ENCODE assay signal across 16 cellular contexts in genomic region chr16:582614-583331, GRCh38. TPM values are rescaled to one million over a fixed set of nuclear protein-coding genes. Genes with fewer than 3 reads are reported as not detected.
A peak's percentile ranks its signal among the peaks of the same experiment; 100 is the strongest.
DNase-seq lines count a peak whose midpoint lies in the region; ATAC-seq, FAIRE-seq and TF ChIP-seq lines count a peak whose summit lies in the region.
"Had no signal": no experiment of that assay in that cellular context is flagged by ENCODE, and none has a peak within 500 bp of the region (broad histone marks: within the 10 kb centered on the region; RNA-seq: fewer than 3 reads in every experiment).

No MANE protein-coding gene starts in this region.

- 84% methylated on average over 20 of the region's 21 CpGs for WGBS in GM12878 (ENCODE audit: insufficient coverage, insufficient replicate concordance, low lambda C conversion rate, missing lambda C conversion rate)

- intact Hi-C loops in GM12878 (cut with micrococcal nuclease; ENCODE audit: unreplicated experiment), result no loop called here

- no peaks in the 10 kb centered on the region for H3K36me3 ChIP-seq in KMS-11 (ENCODE audit: insufficient read depth)
- no peaks in the 10 kb centered on the region for H3K36me3 ChIP-seq in GM12878 (ENCODE audit: control insufficient read depth in 2 of 2, insufficient read depth in 2 of 2, low read length in 1 of 2)

- peak overlapping the region; percentile 8; the same call in 1 of the 2 replicates for H3K27ac ChIP-seq in C4-2B
- H3K27ac ChIP-seq in KMS-11, result no peak overlapping the region
- no peak overlapping the region for H3K27ac ChIP-seq in GM12878 (ENCODE audit: control insufficient read depth, insufficient read depth)
- H3K27ac ChIP-seq: esophagus muscularis mucosa had no signal

- H4K20me1 ChIP-seq in KMS-11 (ENCODE audit: insufficient read depth) (no peaks in the 10 kb centered on the region), GM12878 (ENCODE audit: control insufficient read depth, insufficient read depth) (no peaks in the 10 kb centered on the region)

- H3K9me3 ChIP-seq in GM12878 (replicated peaks; ENCODE audit: control insufficient read depth, insufficient read depth, low read length), result no peaks in the 10 kb centered on the region
- H3K9me3 ChIP-seq: esophagus muscularis mucosa, MG63 had no signal

- H3K9me3 Mint-ChIP-seq in neural crest cell, result no peaks in the 10 kb centered on the region

- no peak overlapping the region for H2AFZ ChIP-seq in KMS-11 (ENCODE audit: low read depth)
- no peak overlapping the region for H2AFZ ChIP-seq in GM12878 (ENCODE audit: control insufficient read depth, low read depth, low read length)

- H3K4me2 ChIP-seq in KMS-11 (no peak overlapping the region), GM12878 (ENCODE audit: control insufficient read depth, insufficient read depth) (no peak overlapping the region)

- DNase-seq in GM12878 (ENCODE audit: low read depth, low spot score) (no peak), neural crest cell (ENCODE audit: low read depth, low spot score) (no peak), HEK293T (ENCODE audit: extremely low spot score) (no peak), AG20443 (ENCODE audit: low spot score) (no peak)
- DNase-seq in activated CD4-positive, alpha-beta T cell treated with anti-CD3 and anti-CD28 coated beads for 48 hours, result no peak
- DNase-seq: MG63; NCI-H524; stimulated activated CD4-positive, alpha-beta T cell treated with anti-CD3 and anti-CD28 coated beads, Interleukin-2, amount 100 ng/mL, for 24 hours had no signal

- H3K4me3 ChIP-seq in KMS-11 (IDR thresholded peaks at IDR 0.05; ENCODE audit: insufficient read depth, low read depth, low read length) (no peak overlapping the region), GM12878 (no peak overlapping the region)
- H3K4me3 ChIP-seq: esophagus muscularis mucosa, MG63 had no signal

- H3K4me1 ChIP-seq in KMS-11 (ENCODE audit: low read depth, poor library complexity, severe bottlenecking), result peaks cover 13% of the 10 kb centered on the region
- peaks cover 3% of the 10 kb centered on the region for H3K4me1 ChIP-seq in GM12878 (ENCODE audit: control insufficient read depth, insufficient read depth, low read length)

- H3K79me2 ChIP-seq in KMS-11 (ENCODE audit: insufficient read depth, low read depth) (peaks cover 14% of the 10 kb centered on the region; the same call in 1 of the 2 replicates), GM12878 (ENCODE audit: control insufficient read depth, insufficient read depth, low read length) (peaks cover 6% of the 10 kb centered on the region)

- in situ Hi-C loops in GM12878 (cut with MboI), result no loop called here

- RAD21 ChIA-PET in GM12878 (lab: Charles Lee; ENCODE audit: unreplicated experiment), result no interaction called here

- TF ChIP-seq POLR2A in GM12878 (IDR thresholded peaks at IDR 0.05; ENCODE audit: low read depth, low read length), result peak; percentile 31; the same call in 1 of the 2 replicates

- ATAC-seq in GM12878, result no peak

- no peak for TF ChIP-seq EP300 in GM12878 (IDR thresholded peaks at IDR 0.05; ENCODE audit: borderline replicate concordance in 1 of 2, control insufficient read depth in 1 of 2, low read depth in 2 of 2, low read length in 2 of 2)

- H3K27ac Mint-ChIP-seq in neural crest cell (ENCODE audit: unreplicated experiment), result no peak overlapping the region

- H3K27me3 ChIP-seq in KMS-11 (ENCODE audit: insufficient read depth, low read depth), result no peaks in the 10 kb centered on the region; the same call in 1 of the 2 replicates
- H3K27me3 ChIP-seq in GM12878 (replicated peaks in 1 of 2; ENCODE audit: control insufficient read depth in 2 of 2, insufficient read depth in 2 of 2, low read length in 1 of 2), result no peaks in the 10 kb centered on the region
- H3K27me3 ChIP-seq: MG63 had no signal

- peak overlapping the region; percentile 51 for H3K4me3 Mint-ChIP-seq in neural crest cell

- no peak overlapping the region for H3K9ac ChIP-seq in KMS-11
- no peak overlapping the region for H3K9ac ChIP-seq in GM12878 (ENCODE audit: control insufficient read depth, insufficient read depth, low read length)

- POLR2A ChIA-PET in GM12878 (lab: Charles Lee) (no interaction called here), HEK293T (lab: Yijun Ruan, JAX) (interaction anchor here (0.6 to 1.0 kb wide), 2 partner anchors 11 to 12 kb away, joined by 3 read pairs; no protein-coding TSS in a partner anchor)

- no peaks in the 10 kb centered on the region for H3K36me3 Mint-ChIP-seq in neural crest cell (ENCODE audit: low read depth)

- H3K27me3 Mint-ChIP-seq in neural crest cell (ENCODE audit: low read depth), result peaks cover 16% of the 10 kb centered on the region

- no TSS peak for BruUV-seq in GM12878 (replicated peaks; lab: Mats Ljungman, UMichigan)

- CTCF ChIA-PET in GM12878 (lab: Yijun Ruan, JAX), result no interaction called here
- CTCF ChIA-PET in HEK293T (lab: Yijun Ruan, JAX), result interaction anchor here (0.6 kb wide), 1 partner anchor 81 kb away, joined by 4 read pairs; no protein-coding TSS in a partner anchor

- TF ChIP-seq CTCF in C4-2B (conservative IDR thresholded peaks at IDR 0.05) (no peak), KMS-11 (conservative IDR thresholded peaks at IDR 0.05; ENCODE audit: low read depth, low read length) (0 out of 2 replicates have a peak, but pooled peaks have one; percentile 11), GM12878 (IDR thresholded peaks at IDR 0.05 in 2 of 3, conservative IDR thresholded peaks at IDR 0.05 in 1 of 3; ENCODE audit: control insufficient read depth in 2 of 3, extremely low read depth in 1 of 3, insufficient read depth in 1 of 3, low read depth in 3 of 3, low read length in 3 of 3) (no peak), neural crest cell (conservative IDR thresholded peaks at IDR 0.05) (no peak)

- peaks cover 4% of the 10 kb centered on the region for H3K4me1 Mint-ChIP-seq in neural crest cell

- SMC1A ChIA-PET in GM12878 (lab: Charles Lee; ENCODE audit: uncharacterized antibody, unreplicated experiment), result no interaction called here

- TF ChIP-seq RAD21 in GM12878 (IDR thresholded peaks at IDR 0.05; ENCODE audit: insufficient read depth, low read depth, low read length), result no peak

- no peak for FAIRE-seq in GM12878 (lab: Jason Lieb, UNC)
- FAIRE-seq: bronchial epithelial cell, G401.6 had no signal

RNA-seq across cellular contexts. Expression of gene RAB40C, which starts 7.1 kb away (rescaled TPM):
- 9.6 and 12.5 TPM in 2 replicates for total RNA-seq in GM12878 (2013; cell fraction: nucleolus; rRNA removed)
- total RNA-seq in GM12878 (2014; rRNA removed) (10.2 and 10.6 TPM in 2 replicates), GM12878 (2014; rRNA removed; fragmentation: Illumina TruSeq; extraction: Trizol) (1.8 and 3.3 TPM in 2 replicates), GM12878 (2021) (10.0 and 11.8 TPM in 2 replicates), neural crest cell (30.9 and 31.6 TPM in 2 replicates)
- 2.0 TPM for polyA plus RNA-seq in GM12878 (2011; ENCODE audit: low read depth)
- polyA plus RNA-seq in GM12878 (2011; rRNA removed) (2.1 and 3.9 TPM in 2 replicates), GM12878 (2014; fragmentation: Illumina TruSeq; extraction: Trizol) (2.0 TPM in 1 of 2 replicates, not detected in the other), GM12878 (2014; fragmentation: Nextera tagmentation; extraction: Ambion mirVana) (under 1 TPM; 0.06 to 0.35 TPM), GM12878 (2014; rRNA removed) (12.8 and 14.3 TPM in 2 replicates), GM12878 (2016; fragmentation: Nextera tagmentation; extraction: Ambion mirVana) (1 to 10 TPM; 5.2 to 6.9 TPM)
- polyA plus RNA-seq in GM12878 (2011; cell fraction: cytosol; rRNA removed), result 7.3 and 10.2 TPM in 2 replicates
- polyA plus RNA-seq in GM12878 (2011; cell fraction: nucleus; rRNA removed), result 12.8 and 17.3 TPM in 2 replicates
- polyA plus RNA-seq in GM12878 (2012), result 6.6 and 7.5 TPM in 2 replicates
- 2.6 and 6.1 TPM in 2 replicates for polyA minus RNA-seq in GM12878 (2011; rRNA and poly(A)+ RNA removed)
- 5.7 and 7.1 TPM in 2 replicates for polyA minus RNA-seq in GM12878 (2011; cell fraction: cytosol; rRNA and poly(A)+ RNA removed)
- polyA minus RNA-seq in GM12878 (2011; cell fraction: nucleus; rRNA and poly(A)+ RNA removed), result 2.7 TPM in 2 replicates

RNA-seq across cellular contexts. Expression of gene PIGQ, which starts 13.0 kb away (rescaled TPM):
- 39.2 and 47.0 TPM in 2 replicates for total RNA-seq in GM12878 (2013; cell fraction: nucleolus; rRNA removed)
- total RNA-seq in GM12878 (2014; rRNA removed) (15.5 and 17.5 TPM in 2 replicates), GM12878 (2014; rRNA removed; fragmentation: Illumina TruSeq; extraction: Trizol) (4.5 and 5.5 TPM in 2 replicates), GM12878 (2021) (24.0 and 31.3 TPM in 2 replicates), neural crest cell (84.9 and 91.7 TPM in 2 replicates)
- 3.2 TPM for polyA plus RNA-seq in GM12878 (2011; ENCODE audit: low read depth)
- polyA plus RNA-seq in GM12878 (2011; rRNA removed) (2.0 and 5.7 TPM in 2 replicates), GM12878 (2014; fragmentation: Illumina TruSeq; extraction: Trizol) (1.9 and 4.4 TPM in 2 replicates), GM12878 (2014; fragmentation: Nextera tagmentation; extraction: Ambion mirVana) (1 to 10 TPM in 1 of 2 experiments, not detected in 1; 1.8 TPM), GM12878 (2014; rRNA removed) (26.6 and 28.5 TPM in 2 replicates), GM12878 (2016; fragmentation: Nextera tagmentation; extraction: Ambion mirVana) (10 to 100 TPM; 25.6 to 30.7 TPM)
- polyA plus RNA-seq in GM12878 (2011; cell fraction: cytosol; rRNA removed), result 7.9 and 14.6 TPM in 2 replicates
- 62.1 and 85.8 TPM in 2 replicates for polyA plus RNA-seq in GM12878 (2011; cell fraction: nucleus; rRNA removed)
- polyA plus RNA-seq in GM12878 (2012), result 12.2 and 13.2 TPM in 2 replicates
- 7.8 and 15.8 TPM in 2 replicates for polyA minus RNA-seq in GM12878 (2011; rRNA and poly(A)+ RNA removed)
- polyA minus RNA-seq in GM12878 (2011; cell fraction: cytosol; rRNA and poly(A)+ RNA removed), result 6.1 and 7.1 TPM in 2 replicates
- 16.1 and 27.3 TPM in 2 replicates for polyA minus RNA-seq in GM12878 (2011; cell fraction: nucleus; rRNA and poly(A)+ RNA removed)

RNA-seq across cellular contexts. Expression of gene NHLRC4, which starts 16.0 kb away (rescaled TPM):
- total RNA-seq in GM12878 (2013; cell fraction: nucleolus; rRNA removed), result 8.6 and 10.5 TPM in 2 replicates
- 1.1 and 1.5 TPM in 2 replicates for total RNA-seq in GM12878 (2014; rRNA removed)
- 0.13 and 0.18 TPM in 2 replicates for total RNA-seq in GM12878 (2014; rRNA removed; fragmentation: Illumina TruSeq; extraction: Trizol)
- 0.67 and 0.72 TPM in 2 replicates for total RNA-seq in GM12878 (2021)
- polyA plus RNA-seq in GM12878 (2011; ENCODE audit: low read depth), result 0.54 TPM
- 0.35 and 0.57 TPM in 2 replicates for polyA plus RNA-seq in GM12878 (2011; rRNA removed)
- polyA plus RNA-seq in GM12878 (2011; cell fraction: cytosol; rRNA removed), result 0.79 and 0.85 TPM in 2 replicates
- polyA plus RNA-seq in GM12878 (2011; cell fraction: nucleus; rRNA removed), result 4.8 and 5.7 TPM in 2 replicates
- 1.6 TPM in 2 replicates for polyA plus RNA-seq in GM12878 (2012)
- 0.07 TPM in 1 of 2 replicates, not detected in the other for polyA plus RNA-seq in GM12878 (2014; fragmentation: Illumina TruSeq; extraction: Trizol)
- not detected for polyA plus RNA-seq in GM12878 (2014; fragmentation: Nextera tagmentation; extraction: Ambion mirVana)
- polyA plus RNA-seq in GM12878 (2014; rRNA removed), result 0.97 and 1.1 TPM in 2 replicates
- polyA plus RNA-seq in GM12878 (2016; fragmentation: Nextera tagmentation; extraction: Ambion mirVana), result under 1 TPM in 1 of 2 experiments, not detected in 1; 0.52 TPM
- polyA minus RNA-seq in GM12878 (2011; rRNA and poly(A)+ RNA removed), result 0.29 and 0.52 TPM in 2 replicates
- 0.53 TPM in 1 of 2 replicates, not detected in the other for polyA minus RNA-seq in GM12878 (2011; cell fraction: cytosol; rRNA and poly(A)+ RNA removed)
- 2.0 and 3.3 TPM in 2 replicates for polyA minus RNA-seq in GM12878 (2011; cell fraction: nucleus; rRNA and poly(A)+ RNA removed)
- 0.84 and 0.86 TPM in 2 replicates for total RNA-seq in neural crest cell

RNA-seq across cellular contexts. Expression of gene PRR35, which starts 22.6 kb away (rescaled TPM):
- not detected in 2 replicates for total RNA-seq in GM12878 (2013; cell fraction: nucleolus; rRNA removed)
- total RNA-seq in GM12878 (2014; rRNA removed) (not detected in 2 replicates), GM12878 (2014; rRNA removed; fragmentation: Illumina TruSeq; extraction: Trizol) (not detected in 2 replicates), GM12878 (2021) (not detected in 2 replicates), neural crest cell (not detected in 2 replicates)
- polyA plus RNA-seq in GM12878 (2011; ENCODE audit: low read depth), result not detected
- polyA plus RNA-seq in GM12878 (2011; rRNA removed) (not detected in 2 replicates), GM12878 (2014; fragmentation: Illumina TruSeq; extraction: Trizol) (not detected in 2 replicates), GM12878 (2014; fragmentation: Nextera tagmentation; extraction: Ambion mirVana) (not detected), GM12878 (2014; rRNA removed) (not detected in 2 replicates), GM12878 (2016; fragmentation: Nextera tagmentation; extraction: Ambion mirVana) (not detected)
- polyA plus RNA-seq in GM12878 (2011; cell fraction: cytosol; rRNA removed), result not detected in 2 replicates
- polyA plus RNA-seq in GM12878 (2011; cell fraction: nucleus; rRNA removed), result not detected in 2 replicates
- not detected in 2 replicates for polyA plus RNA-seq in GM12878 (2012)
- not detected in 2 replicates for polyA minus RNA-seq in GM12878 (2011; rRNA and poly(A)+ RNA removed)
- polyA minus RNA-seq in GM12878 (2011; cell fraction: cytosol; rRNA and poly(A)+ RNA removed), result not detected in 2 replicates
- not detected in 2 replicates for polyA minus RNA-seq in GM12878 (2011; cell fraction: nucleus; rRNA and poly(A)+ RNA removed)
- total RNA-seq: bronchial epithelial cell, esophagus muscularis mucosa, liver, OCI-LY7, ureter had no signal
- polyA plus RNA-seq: liver had no signal

RNA-seq across cellular contexts. Expression of gene WFIKKN1, which starts 48.0 kb away (rescaled TPM):
- 0.71 and 1.3 TPM in 2 replicates for total RNA-seq in GM12878 (2013; cell fraction: nucleolus; rRNA removed)
- total RNA-seq in GM12878 (2014; rRNA removed), result 0.06 and 0.11 TPM in 2 replicates
- total RNA-seq in GM12878 (2014; rRNA removed; fragmentation: Illumina TruSeq; extraction: Trizol), result 0.04 TPM in 1 of 2 replicates, not detected in the other
- total RNA-seq in GM12878 (2021), result 0.27 and 0.41 TPM in 2 replicates
- not detected for polyA plus RNA-seq in GM12878 (2011; ENCODE audit: low read depth)
- 0.01 and 0.03 TPM in 2 replicates for polyA plus RNA-seq in GM12878 (2011; rRNA removed)
- 0.04 and 0.08 TPM in 2 replicates for polyA plus RNA-seq in GM12878 (2011; cell fraction: cytosol; rRNA removed)
- 0.81 and 1.0 TPM in 2 replicates for polyA plus RNA-seq in GM12878 (2011; cell fraction: nucleus; rRNA removed)
- 0.12 and 0.18 TPM in 2 replicates for polyA plus RNA-seq in GM12878 (2012)
- polyA plus RNA-seq in GM12878 (2014; fragmentation: Illumina TruSeq; extraction: Trizol), result 0.01 TPM in 1 of 2 replicates, not detected in the other
- not detected for polyA plus RNA-seq in GM12878 (2014; fragmentation: Nextera tagmentation; extraction: Ambion mirVana)
- 0.15 and 0.62 TPM in 2 replicates for polyA plus RNA-seq in GM12878 (2014; rRNA removed)
- under 1 TPM; 0.05 to 0.19 TPM for polyA plus RNA-seq in GM12878 (2016; fragmentation: Nextera tagmentation; extraction: Ambion mirVana)
- 0.05 and 0.07 TPM in 2 replicates for polyA minus RNA-seq in GM12878 (2011; rRNA and poly(A)+ RNA removed)
- polyA minus RNA-seq in GM12878 (2011; cell fraction: cytosol; rRNA and poly(A)+ RNA removed), result not detected in 2 replicates
- polyA minus RNA-seq in GM12878 (2011; cell fraction: nucleus; rRNA and poly(A)+ RNA removed), result 0.36 and 0.86 TPM in 2 replicates
- 8.1 and 8.5 TPM in 2 replicates for total RNA-seq in neural crest cell
- total RNA-seq: bronchial epithelial cell had no signal
